23 cellular contexts compared by ENCODE assay signal in genomic region chr3:78420611-78421010, GRCh38.
"Had no signal": no experiment of that assay in that cellular context is flagged by ENCODE, and none has a peak within 500 bp of the region (broad histone marks: within the 10 kb centered on the region; RNA-seq: fewer than 3 reads in every experiment).

No MANE protein-coding gene starts in this region.

- H3K4me1 Mint-ChIP-seq: endodermal cell; mesothelial cell of epicardium; naive thymus-derived CD4-positive, alpha-beta T cell; natural killer cell had no signal

- H3K9me3 Mint-ChIP-seq: dendritic cell treated with granulocyte-macrophage colony-stimulating factor and Interleukin-4, amounts not matched to agents 40 ng/mL and 50 ng/mL, for 4 days; endodermal cell; mesothelial cell of epicardium had no signal

- H3K36me3 Mint-ChIP-seq: mesothelial cell of epicardium; naive thymus-derived CD4-positive, alpha-beta T cell; natural killer cell had no signal

- H3K4me1 ChIP-seq: esophagus squamous epithelium, gastrocnemius medialis, heart right ventricle, left lung, lower lobe of right lung had no signal

- ATAC-seq: effector memory CD8-positive, alpha-beta T cell; esophagus mucosa; gastrocnemius medialis; heart right ventricle; left cardiac atrium; left lung; left ventricle myocardium superior; lower lobe of right lung; naive thymus-derived CD4-positive, alpha-beta T cell; natural killer cell had no signal

- H3K36me3 ChIP-seq: esophagus squamous epithelium, gastrocnemius medialis, heart right ventricle, left lung, lower lobe of right lung had no signal

- H3K27ac ChIP-seq: epithelial cell of prostate, esophagus squamous epithelium, gastrocnemius medialis, heart right ventricle, left lung, lower lobe of right lung had no signal

- H3K27me3 Mint-ChIP-seq: dendritic cell treated with granulocyte-macrophage colony-stimulating factor and Interleukin-4, amounts not matched to agents 40 ng/mL and 50 ng/mL, for 4 days; effector memory CD8-positive, alpha-beta T cell; naive thymus-derived CD4-positive, alpha-beta T cell had no signal

- H3K27me3 ChIP-seq: esophagus squamous epithelium, gastrocnemius medialis, heart right ventricle, left lung had no signal

- DNase-seq: cortex of kidney; effector CD8-positive, alpha-beta T cell; effector memory CD8-positive, alpha-beta T cell; endodermal cell; erythroblast; esophagus squamous epithelium; foreskin melanocyte; gastrocnemius medialis; glutamatergic neuron; head of caudate nucleus; heart right ventricle; hippocampal formation; left cardiac atrium; left lung; left ventricle myocardium superior; lower lobe of right lung; mesenchymal stem cell; naive thymus-derived CD4-positive, alpha-beta T cell; natural killer cell had no signal

- H3K9me3 ChIP-seq: esophagus squamous epithelium, gastrocnemius medialis, heart right ventricle, left lung, lower lobe of right lung had no signal

- H3K4me3 Mint-ChIP-seq: dendritic cell treated with granulocyte-macrophage colony-stimulating factor and Interleukin-4, amounts not matched to agents 40 ng/mL and 50 ng/mL, for 4 days; effector memory CD8-positive, alpha-beta T cell; endodermal cell; mesothelial cell of epicardium; naive thymus-derived CD4-positive, alpha-beta T cell; natural killer cell had no signal

- H3K4me3 ChIP-seq: esophagus squamous epithelium, gastrocnemius medialis, heart right ventricle, left lung, lower lobe of right lung had no signal

- H3K27ac Mint-ChIP-seq: dendritic cell treated with granulocyte-macrophage colony-stimulating factor and Interleukin-4, amounts not matched to agents 40 ng/mL and 50 ng/mL, for 4 days; effector memory CD8-positive, alpha-beta T cell; endodermal cell; mesothelial cell of epicardium; naive thymus-derived CD4-positive, alpha-beta T cell; natural killer cell had no signal
